In genomic region chr10:95229724-95230627, GRCh38 we compare ENCODE assay signal across 8 cellular contexts. TPM values are rescaled to one million over a fixed set of nuclear protein-coding genes. Genes with fewer than 3 reads are reported as not detected.
DNase-seq lines count a peak whose midpoint lies in the region; ATAC-seq, FAIRE-seq and TF ChIP-seq lines count a peak whose summit lies in the region.

No MANE protein-coding gene starts in this region.

- no peak for ATAC-seq in HG03378 (IDR thresholded peaks at IDR 0.05; ENCODE audit: unreplicated experiment)

- peak; percentile 80 for FAIRE-seq in HTR-8/SVneo (lab: Jason Lieb, UNC)

- TF ChIP-seq EP300 in tibial nerve (IDR thresholded peaks at IDR 0.05), result peak in 1 of 2 donors; percentile 24

- H3K27ac ChIP-seq in tibial nerve, result no peak overlapping the region

- TF ChIP-seq POLR2A in tibial nerve (IDR thresholded peaks at IDR 0.05), result no peak

- peaks cover 0 to 15% (median 0%) of the 10 kb centered on the region in 4 donors for H3K9me3 ChIP-seq in tibial nerve

- TF ChIP-seq CTCF in cardiac fibroblast (IDR thresholded peaks at IDR 0.05; ENCODE audit: low read depth, low read length) (no peak), tibial nerve (IDR thresholded peaks at IDR 0.05) (no peak)

- 59 to 65% methylated on average over 10 of the region's 10 CpGs for WGBS in tibial nerve, 2 donors

- peaks cover 0 to 12% (median 0%) of the 10 kb centered on the region in 3 donors for H3K36me3 ChIP-seq in tibial nerve

- in situ Hi-C loops in KBM-7 (cut with MboI; ENCODE audit: low pct_unique_long_range_greater_than_20kb, low sequenced_read_pairs), result loop anchor here (25.0 kb wide), 1 partner anchor 618 kb away; no protein-coding TSS in a partner anchor

- H3K4me1 ChIP-seq in tibial nerve, result no peaks in the 10 kb centered on the region

- H3K27me3 ChIP-seq in tibial nerve, result no peaks in the 10 kb centered on the region

- DNase-seq in AG08395 (ENCODE audit: low spot score) (peak; percentile 88), HTR-8/SVneo (ENCODE audit: insufficient read length, low spot score) (peak; percentile 81), cardiac fibroblast (ENCODE audit: low read depth in 2 of 2) (peak; percentile 91 to 96), mesenteric fat pad (ENCODE audit: low spot score) (peak; percentile 37), KBM-7 (no peak), tibial nerve (ENCODE audit: low spot score in 2 of 2) (no peak)
- no peak for DNase-seq in activated effector memory CD4-positive, alpha-beta T cell treated with anti-CD3 and anti-CD28 coated beads, Interleukin-2, amount 50 U/mL, for 16 hours

- no peak overlapping the region for H3K4me3 ChIP-seq in cardiac fibroblast (replicated peaks in 1 of 2; ENCODE audit: low read depth in 2 of 2, low read length in 2 of 2)
- peak overlapping the region in 2 of 4 donors; percentile 36 to 40 for H3K4me3 ChIP-seq in tibial nerve

RNA-seq across cellular contexts. Expression of gene ACSM6, which starts 35.9 kb away (rescaled TPM):
- total RNA-seq in mesenteric fat pad, result not detected
- total RNA-seq in tibial nerve, result not detected

Comparison
In these comparisons a context has a peak if more than half of its experiments do, and no peak if none do; other contexts are left out.
1. DNase-seq: peak in AG08395 (single experiment), HTR-8/SVneo (single experiment), cardiac fibroblast (2 of 2) and mesenteric fat pad (single experiment); none in KBM-7 (single experiment), tibial nerve (0 of 2) and activated effector memory CD4-positive, alpha-beta T cell treated with anti-CD3 and anti-CD28 coated beads, Interleukin-2, amount 50 U/mL, for 16 hours (single experiment).